Comparison of ENCODE assay signal across 18 cellular contexts in genomic region chr13:44112700-44113329, GRCh38.
DNase-seq lines count a peak whose midpoint lies in the region; ATAC-seq, FAIRE-seq and TF ChIP-seq lines count a peak whose summit lies in the region.
"Had no signal": no experiment of that assay in that cellular context is flagged by ENCODE, and none has a peak within 500 bp of the region (broad histone marks: within the 10 kb centered on the region; RNA-seq: fewer than 3 reads in every experiment).

No MANE protein-coding gene starts in this region.

- no peaks in the 10 kb centered on the region for H3K9me2 ChIP-seq in Loucy (replicated peaks; ENCODE audit: low read depth, low read length)
- H3K9me2 ChIP-seq: SK-N-SH had no signal

- peak in 1 of 5 donors; percentile 40 for DNase-seq in CD8-positive, alpha-beta memory T cell
- DNase-seq in H1 (ENCODE audit: low read depth in 1 of 2, low spot score in 2 of 2) (no peak), A172 (ENCODE audit: low spot score) (no peak), prostate gland (ENCODE audit: low spot score) (no peak)
- DNase-seq: ACHN, BE2C, KG1, MG63, NCI-H187 treated with DMSO at 0.1 percent for 48 hours, NCI-H510A, NCI-H82, SK-N-SH had no signal

- peaks cover 13% of the 10 kb centered on the region for H3K4me1 ChIP-seq in CD8-positive, alpha-beta memory T cell (ENCODE audit: insufficient read depth, low read length)
- peaks cover 32% of the 10 kb centered on the region for H3K4me1 ChIP-seq in Loucy (ENCODE audit: insufficient read depth, low read length, poor library complexity, severe bottlenecking)
- H3K4me1 ChIP-seq in H1 (replicated peaks in 1 of 4; ENCODE audit: control insufficient read depth in 3 of 4, insufficient read depth in 4 of 4, low read length in 3 of 4), result peaks cover 2 to 7% (median 3%) of the 10 kb centered on the region in 4 experiments; a peak in 5 of 7 replicates
- no peaks in the 10 kb centered on the region for H3K4me1 ChIP-seq in prostate gland (replicated peaks)
- H3K4me1 ChIP-seq: BE2C had no signal

- H3K27me3 ChIP-seq in CD8-positive, alpha-beta memory T cell (ENCODE audit: insufficient read depth, low read length, poor library complexity, severe bottlenecking), result no peaks in the 10 kb centered on the region
- H3K27me3 ChIP-seq in Loucy (ENCODE audit: insufficient read depth, low read length, poor library complexity, severe bottlenecking), result no peaks in the 10 kb centered on the region
- H3K27me3 ChIP-seq in H1 (replicated peaks in 1 of 4; ENCODE audit: control insufficient read depth in 3 of 4, extremely low read depth in 1 of 4, insufficient read depth in 3 of 4, low read length in 3 of 4), result no peaks in the 10 kb centered on the region
- H3K27me3 ChIP-seq in prostate gland (replicated peaks; ENCODE audit: insufficient read depth), result no peaks in the 10 kb centered on the region
- H3K27me3 ChIP-seq: BE2C, MG63 had no signal

- CTCF ChIA-PET in CD8-positive, alpha-beta memory T cell (lab: Charles Lee), result no interaction called here
- CTCF ChIA-PET in H1 (lab: Charles Lee; ENCODE audit: partially characterized antibody), result no interaction called here

- no peak overlapping the region for H3K23ac ChIP-seq in H1 (ENCODE audit: insufficient read length)

- H2AFZ ChIP-seq in Loucy (ENCODE audit: low read length), result peak overlapping the region; percentile 79
- H2AFZ ChIP-seq in H1 (ENCODE audit: low read length), result peak overlapping the region; percentile 86

- no peak overlapping the region for H2BK5ac ChIP-seq in H1 (ENCODE audit: low read depth, low read length)

- no peak for TF ChIP-seq RAD21 in H1 (IDR thresholded peaks at IDR 0.05 in 1 of 2, conservative IDR thresholded peaks at IDR 0.05 in 1 of 2; ENCODE audit: low read depth in 2 of 2, low read length in 2 of 2)

- H3K9ac ChIP-seq in Loucy (ENCODE audit: low read depth, low read length, poor library complexity, severe bottlenecking) (no peak overlapping the region), H1 (replicated peaks in 1 of 4; ENCODE audit: extremely low read depth in 1 of 4, low read depth in 3 of 4, low read length in 3 of 4) (no peak overlapping the region)
- H3K9ac ChIP-seq: SK-N-SH had no signal

- TF ChIP-seq CTCF in Loucy (conservative IDR thresholded peaks at IDR 0.05; ENCODE audit: low read length) (no peak), H1 (IDR thresholded peaks at IDR 0.05; ENCODE audit: control extremely low read depth in 1 of 3, insufficient read depth in 1 of 3, low read depth in 1 of 3, low read length in 3 of 3) (no peak), nephron (IDR thresholded peaks at IDR 0.05; ENCODE audit: unreplicated experiment in 3 of 3) (no peak), prostate gland (IDR thresholded peaks at IDR 0.05) (no peak)

- H3K36me3 Mint-ChIP-seq in CD8-positive, alpha-beta memory T cell, result no peaks in the 10 kb centered on the region
- H3K36me3 Mint-ChIP-seq in nephron (ENCODE audit: low read depth), result no peaks in the 10 kb centered on the region

- no peak overlapping the region for H4K8ac ChIP-seq in H1 (ENCODE audit: extremely low read depth, insufficient read depth, low read length)

- H3K23me2 ChIP-seq in H1 (ENCODE audit: low read depth, low read length), result no peaks in the 10 kb centered on the region

- H2AK5ac ChIP-seq in H1 (ENCODE audit: low read depth, low read length), result no peak overlapping the region

- no peak overlapping the region for H2BK120ac ChIP-seq in H1 (replicated peaks; ENCODE audit: low read depth, low read length)

- H4K5ac ChIP-seq in H1 (ENCODE audit: insufficient read length, low read depth, low read length), result no peak overlapping the region

- H3K4me2 ChIP-seq in Loucy (ENCODE audit: low read depth, low read length, poor library complexity, severe bottlenecking), result no peak overlapping the region
- H3K4me2 ChIP-seq in H1 (ENCODE audit: insufficient read depth in 1 of 2, low read depth in 2 of 2, low read length in 2 of 2), result no peak overlapping the region
- H3K4me2 ChIP-seq: SK-N-SH had no signal

- no peak overlapping the region for H3K18ac ChIP-seq in H1 (ENCODE audit: extremely low read depth, low read length)

- no peak overlapping the region for H2BK12ac ChIP-seq in H1 (ENCODE audit: low read depth, low read length)

- H2BK15ac ChIP-seq in H1 (ENCODE audit: low read length), result no peak overlapping the region

- peak overlapping the region; percentile 40 for H3K27ac ChIP-seq in CD8-positive, alpha-beta memory T cell (ENCODE audit: low read depth, low read length)
- H3K27ac ChIP-seq in H1 (ENCODE audit: low read depth, low read length), result no peak overlapping the region
- H3K27ac ChIP-seq in prostate gland, result no peak overlapping the region

- no peak for FAIRE-seq in H1 (lab: Jason Lieb, UNC)

- H3K79me1 ChIP-seq in H1 (ENCODE audit: low read depth, low read length), result no peaks in the 10 kb centered on the region

- H3K14ac ChIP-seq in H1 (ENCODE audit: insufficient read length), result no peak overlapping the region

- no peak overlapping the region for H3K4ac ChIP-seq in H1 (replicated peaks; ENCODE audit: insufficient read length, low read depth, low read length)

- peaks cover 32 to 41% (median 33%) of the 10 kb centered on the region in 3 donors for H3K4me1 Mint-ChIP-seq in CD8-positive, alpha-beta memory T cell
- H3K4me1 Mint-ChIP-seq in nephron, result peaks cover 41% of the 10 kb centered on the region

- H4K20me1 ChIP-seq in Loucy (ENCODE audit: insufficient read depth, low read length, poor library complexity, severe bottlenecking) (no peaks in the 10 kb centered on the region), H1 (replicated peaks in 1 of 2; ENCODE audit: control insufficient read depth in 1 of 2, insufficient read depth in 2 of 2, low read length in 2 of 2) (no peaks in the 10 kb centered on the region)

- H3K36me3 ChIP-seq in CD8-positive, alpha-beta memory T cell (ENCODE audit: insufficient read depth, low read length), result no peaks in the 10 kb centered on the region
- no peaks in the 10 kb centered on the region for H3K36me3 ChIP-seq in Loucy (ENCODE audit: insufficient read depth, low read length)
- H3K36me3 ChIP-seq in H1 (ENCODE audit: control insufficient read depth in 2 of 4, insufficient read depth in 4 of 4, low read length in 3 of 4), result no peaks in the 10 kb centered on the region
- no peaks in the 10 kb centered on the region for H3K36me3 ChIP-seq in prostate gland
- H3K36me3 ChIP-seq: BE2C, MG63 had no signal

- peak overlapping the region in 6 of 7 donors; percentile 35 to 79 (median 74) for H3K4me3 Mint-ChIP-seq in CD8-positive, alpha-beta memory T cell
- no peak overlapping the region for H3K4me3 Mint-ChIP-seq in nephron

- no peak overlapping the region for H2BK20ac ChIP-seq in H1 (ENCODE audit: low read length)

- intact Hi-C loops in prostate gland (cut with DNase I), result no loop called here

- ATAC-seq in GM18870 (IDR thresholded peaks at IDR 0.05; ENCODE audit: unreplicated experiment), result no peak
- ATAC-seq in GM18909 (IDR thresholded peaks at IDR 0.05; ENCODE audit: poor library complexity, unreplicated experiment), result no peak
- ATAC-seq: Panc1, Right ventricle myocardium inferior had no signal

- H3F3A ChIP-seq in Loucy (ENCODE audit: low read depth), result peaks cover 17% of the 10 kb centered on the region

- POLR2A ChIA-PET in CD8-positive, alpha-beta memory T cell (lab: Charles Lee), result no interaction called here
- POLR2A ChIA-PET in H1 (lab: Charles Lee; ENCODE audit: partially characterized antibody), result no interaction called here

- peak overlapping the region; percentile 31 to 97 (median 92) for H3K27ac Mint-ChIP-seq in CD8-positive, alpha-beta memory T cell
- H3K27ac Mint-ChIP-seq in nephron, result peak overlapping the region in 2 of 3 experiments; percentile 18 to 73

- no peak overlapping the region for H4K91ac ChIP-seq in H1 (replicated peaks; ENCODE audit: insufficient read length, low read length)

- no peaks in the 10 kb centered on the region for H3K9me3 ChIP-seq in CD8-positive, alpha-beta memory T cell (ENCODE audit: low read length)
- H3K9me3 ChIP-seq in Loucy (ENCODE audit: insufficient read depth, low read depth, low read length) (no peaks in the 10 kb centered on the region), H1 (ENCODE audit: insufficient read depth in 2 of 2, low read depth in 1 of 2, low read length in 1 of 2) (no peaks in the 10 kb centered on the region), prostate gland (no peaks in the 10 kb centered on the region)
- H3K9me3 ChIP-seq: BE2C, MG63, SK-N-SH had no signal

- H3K56ac ChIP-seq in H1 (replicated peaks; ENCODE audit: insufficient read length, low read depth, low read length), result no peak overlapping the region

- peaks cover 0 to 1% (median 0%) of the 10 kb centered on the region in 5 donors for H3K9me3 Mint-ChIP-seq in CD8-positive, alpha-beta memory T cell
- H3K9me3 Mint-ChIP-seq in nephron, result no peaks in the 10 kb centered on the region

- WGBS in H1 (ENCODE audit: extremely low coverage in 1 of 2, insufficient coverage in 1 of 2, insufficient read length in 1 of 2, insufficient replicate concordance in 2 of 2, low coverage in 1 of 2, low lambda C conversion rate in 2 of 2, missing lambda C conversion rate in 1 of 2), 2 experiments, result 79% methylated on average over 6 of the region's 6 CpGs; no CpG with 5 or more reads in 1 of the 2 experiments
- WGBS in prostate gland, result 80% methylated on average over 6 of the region's 6 CpGs

- H3K4me3 ChIP-seq in CD8-positive, alpha-beta memory T cell (ENCODE audit: low read length), result no peak overlapping the region
- H3K4me3 ChIP-seq in Loucy (ENCODE audit: low read length, poor library complexity, severe bottlenecking) (no peak overlapping the region), H1 (ENCODE audit: extremely low read depth in 1 of 4, insufficient read depth in 2 of 4, low read depth in 3 of 4, low read length in 4 of 4) (no peak overlapping the region), prostate gland (no peak overlapping the region)
- H3K4me3 ChIP-seq: MG63 had no signal

- no peaks in the 10 kb centered on the region for H3K79me2 ChIP-seq in Loucy (ENCODE audit: insufficient read depth, low read length)
- no peaks in the 10 kb centered on the region for H3K79me2 ChIP-seq in H1 (ENCODE audit: control insufficient read depth in 1 of 2, insufficient read depth in 2 of 2, low read length in 2 of 2)

- TF ChIP-seq EP300 in H1 (IDR thresholded peaks at IDR 0.05; ENCODE audit: borderline replicate concordance in 1 of 2, low read depth in 2 of 2, low read length in 2 of 2), result no peak

- TF ChIP-seq POLR2A in H1 (IDR thresholded peaks at IDR 0.05; ENCODE audit: control extremely low read depth in 1 of 2, low read depth in 2 of 2, low read length in 2 of 2), result no peak
- TF ChIP-seq POLR2A in prostate gland (IDR thresholded peaks at IDR 0.05), result no peak

- H3K27me3 Mint-ChIP-seq in CD8-positive, alpha-beta memory T cell, result no peaks in the 10 kb centered on the region
- peaks cover 3% of the 10 kb centered on the region for H3K27me3 Mint-ChIP-seq in nephron (ENCODE audit: low read depth)

TF ChIP-seq in H1, 55 proteins besides CTCF, POLR2A, EP300 and RAD21 (continues in another document):
- TF ChIP-seq NANOG (IDR thresholded peaks at IDR 0.05; ENCODE audit: insufficient read depth, low read depth, low read length, poor library complexity, severe bottlenecking), result no peak

Comparison
In these comparisons a context has a peak if more than half of its experiments do, and no peak if none do; other contexts are left out.
1. H3K4me3 Mint-ChIP-seq: peak in CD8-positive, alpha-beta memory T cell (6 of 7); none in nephron (0 of 3).